Comparison of ENCODE assay signal across 9 cellular contexts in genomic region chr15:59605994-59606393, GRCh38. TPM values are rescaled to one million over a fixed set of nuclear protein-coding genes. Genes with fewer than 3 reads are reported as not detected.
"Had no signal": no experiment of that assay in that cellular context is flagged by ENCODE, and none has a peak within 500 bp of the region (broad histone marks: within the 10 kb centered on the region; RNA-seq: fewer than 3 reads in every experiment).

No MANE protein-coding gene starts in this region.

- FAIRE-seq: H1, H54, HTR-8/SVneo, K562 had no signal

- H3K4me3 ChIP-seq: GM23338, K562 had no signal

- ATAC-seq: GM23338, HCT116, K562 had no signal

- DNase-seq: H9, IMR-90, KG1 had no signal

RNA-seq across cellular contexts. Expression of gene GCNT3, which starts 5.6 kb away (rescaled TPM):
- total RNA-seq: GM23338, H1, H9, IMR-90 had no signal
